Comparison of ENCODE assay signal across 17 cellular contexts in the genomic region with DNA sequence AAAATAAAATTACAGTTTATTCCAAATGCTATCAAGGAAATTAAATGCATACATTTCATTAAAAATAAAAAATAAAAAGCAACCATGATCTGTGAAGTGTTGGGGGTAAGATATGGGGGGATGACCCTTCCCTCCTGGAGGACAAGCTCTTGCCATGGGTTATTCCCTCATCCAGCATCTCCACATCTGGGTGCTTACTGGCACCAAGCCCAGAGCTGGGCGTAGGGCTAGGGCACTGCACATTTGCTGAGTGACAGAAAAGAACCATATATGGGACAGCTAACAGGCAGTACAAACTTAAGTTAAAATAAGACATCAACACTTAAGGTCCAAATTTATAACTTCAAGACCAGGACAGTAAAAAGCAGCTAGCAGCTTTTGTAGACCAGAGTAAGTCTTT. TPM values are rescaled to one million over a fixed set of nuclear protein-coding genes. Genes with fewer than 3 reads are reported as not detected.
DNase-seq lines count a peak whose midpoint lies in the region; ATAC-seq, FAIRE-seq and TF ChIP-seq lines count a peak whose summit lies in the region.
"Had no signal": no experiment of that assay in that cellular context is flagged by ENCODE, and none has a peak within 500 bp of the region (broad histone marks: within the 10 kb centered on the region; RNA-seq: fewer than 3 reads in every experiment).

No MANE protein-coding gene starts in this region.

- H3K27me3 Mint-ChIP-seq in endodermal cell (ENCODE audit: insufficient read depth) = no peaks in the 10 kb centered on the region
- H3K27me3 Mint-ChIP-seq: activated CD4-positive, alpha-beta T cell treated with anti-CD3 and anti-CD28 coated beads, Interleukin-2, amount 10 ng/mL, durations not matched to agents 24 days and 14 days; stimulated activated naive CD8-positive, alpha-beta T cell treated with anti-CD3 and anti-CD28 coated beads, Interleukin-15, Interleukin-2, amounts not matched to agents 100 ng/mL and 50 ng/mL, for 24 hours had no signal

- TF ChIP-seq EP300 in SK-N-SH (IDR thresholded peaks at IDR 0.05; ENCODE audit: borderline replicate concordance in 1 of 2, low read depth in 1 of 2, low read length in 1 of 2) (no peak), HepG2 (IDR thresholded peaks at IDR 0.05; ENCODE audit: low read depth in 2 of 2, low read length in 2 of 2) (no peak), HepG2 (CRISPR knock-in tag; IDR thresholded peaks at IDR 0.05; ENCODE audit: borderline replicate concordance) (no peak)

- no peaks in the 10 kb centered on the region for H3K36me3 Mint-ChIP-seq in endodermal cell (ENCODE audit: low read depth)

- no TSS peak for BruUV-seq in HepG2 (replicated peaks; lab: Mats Ljungman, UMichigan)

- intact Hi-C loops in colonic mucosa (cut with DNase I) = no loop called here
- intact Hi-C loops in HepG2 (cut with micrococcal nuclease; ENCODE audit: unreplicated experiment) = no loop called here
- intact Hi-C loops in tibial artery (cut with DNase I; ENCODE audit: low total_unique reads) = no loop called here

- TF ChIP-seq POLR2A in HepG2 (IDR thresholded peaks at IDR 0.05; ENCODE audit: insufficient read depth in 1 of 2, low read depth in 2 of 2, low read length in 2 of 2) = no peak

- POLR2A ChIA-PET in SK-N-SH (lab: Yijun Ruan, JAX) = interaction anchor here (1.3 kb wide), 1 partner anchor 10 kb away, joined by 3 read pairs; a partner anchor contains a TSS
- POLR2A ChIA-PET in HepG2 (lab: Yijun Ruan, JAX) = interaction anchor here (1.3 to 2.7 kb wide), 2 partner anchors 9 to 12 kb away, joined by 5 to 19 read pairs; a partner anchor contains a TSS

- H3K4me1 ChIP-seq in SK-N-SH (ENCODE audit: control insufficient read depth in 1 of 2, insufficient read depth in 2 of 2, low read depth in 1 of 2, low read length in 1 of 2) (peaks cover 4 to 17% of the 10 kb centered on the region in 2 experiments; a peak in 2 of 4 replicates), colonic mucosa (peaks cover 30% of the 10 kb centered on the region), HepG2 (ENCODE audit: insufficient read depth, low read length) (peaks cover 42% of the 10 kb centered on the region), tibial artery (peaks cover 0 to 100% (median 80%) of the 10 kb centered on the region in 4 donors), endodermal cell (ENCODE audit: control insufficient read depth, insufficient read depth, low read length) (no peaks in the 10 kb centered on the region)

- in situ Hi-C loops in HepG2 (cut with HindIII; ENCODE audit: extremely low pct_ligation_motif_present, low pct_unique_long_range_greater_than_20kb) = no loop called here

- H3K4me1 Mint-ChIP-seq in endodermal cell = peaks cover 51% of the 10 kb centered on the region

- no peak for TF ChIP-seq RAD21 in SK-N-SH (IDR thresholded peaks at IDR 0.05; ENCODE audit: low read length)
- no peak for TF ChIP-seq RAD21 in HepG2 (CRISPR knock-in tag; IDR thresholded peaks at IDR 0.05)

- DNase-seq in SK-N-SH (peak; percentile 61), colonic mucosa (peak; percentile 79), HepG2 (ENCODE audit: low spot score) (no peak), tibial artery (peak; percentile 45 to 85), HCEC 1CT (no peak), endodermal cell (no peak), MV-4-11 (lab: John Stamatoyannopoulos, UW) (no peak)
- DNase-seq: activated CD4-positive, alpha-beta T cell treated with anti-CD3 and anti-CD28 coated beads, Interleukin-2, amount 10 ng/mL, durations not matched to agents 24 days and 14 days; activated CD8-positive, alpha-beta memory T cell treated with anti-CD3 and anti-CD28 coated beads, Interleukin-2, amount 50 U/mL, for 4 hours; activated naive CD4-positive, alpha-beta T cell treated with Interleukin-2 at 50 U/mL for 16 hours; CD8-positive, alpha-beta T cell; dermis blood vessel endothelial cell; NCI-H187 treated with DMSO at 0.1 percent for 48 hours; NCI-H524 treated with DMSO at 0.1 percent for 48 hours; stimulated activated CD4-positive, alpha-beta T cell treated with anti-CD3 and anti-CD28 coated beads, Interleukin-15, amount 100 ng/mL, for 24 hours had no signal

- no peak overlapping the region for H3K4me2 ChIP-seq in SK-N-SH
- H3K4me2 ChIP-seq in HepG2 (ENCODE audit: low read depth, low read length) = peak overlapping the region; percentile 68; the same call in 1 of the 2 replicates

- no peak overlapping the region for H3K4me3 ChIP-seq in SK-N-SH (ENCODE audit: low read depth in 2 of 2, low read length in 1 of 2)
- no peak overlapping the region for H3K4me3 ChIP-seq in colonic mucosa
- no peak overlapping the region; a peak in 1 of 6 replicates for H3K4me3 ChIP-seq in HepG2 (replicated peaks in 1 of 3; ENCODE audit: insufficient read depth in 1 of 3, low read depth in 2 of 3, low read length in 3 of 3)
- no peak overlapping the region for H3K4me3 ChIP-seq in tibial artery
- no peak overlapping the region for H3K4me3 ChIP-seq in endodermal cell (ENCODE audit: low read length)

- H3K27ac Mint-ChIP-seq in endodermal cell = no peak overlapping the region
- H3K27ac Mint-ChIP-seq: activated CD4-positive, alpha-beta T cell treated with anti-CD3 and anti-CD28 coated beads, Interleukin-2, amount 10 ng/mL, durations not matched to agents 24 days and 14 days; CD8-positive, alpha-beta T cell; stimulated activated naive CD8-positive, alpha-beta T cell treated with anti-CD3 and anti-CD28 coated beads, Interleukin-15, Interleukin-2, amounts not matched to agents 100 ng/mL and 50 ng/mL, for 24 hours had no signal

- H3K9me2 ChIP-seq in SK-N-SH = no peaks in the 10 kb centered on the region

- no peak overlapping the region for H2AFZ ChIP-seq in SK-N-SH (ENCODE audit: low read depth)
- no peak overlapping the region for H2AFZ ChIP-seq in HepG2 (ENCODE audit: low read length)

- no peak overlapping the region for H3K9ac ChIP-seq in SK-N-SH
- H3K9ac ChIP-seq in colonic mucosa (ENCODE audit: low read depth in 2 of 2, low read length in 2 of 2) = no peak overlapping the region
- H3K9ac ChIP-seq in HepG2 (ENCODE audit: insufficient read depth, low read depth, low read length) = no peak overlapping the region
- no peak overlapping the region for H3K9ac ChIP-seq in endodermal cell (ENCODE audit: extremely low read depth, low read length, poor library complexity, severe bottlenecking)

- WGBS in SK-N-SH (ENCODE audit: low lambda C conversion rate) = 85% methylated on average over 1 of the region's 1 CpG
- WGBS in HepG2 (ENCODE audit: low lambda C conversion rate) = 94% methylated on average over 1 of the region's 1 CpG
- 100% methylated on average over 1 of the region's 1 CpG; no CpG with 5 or more reads in 1 of the 2 experiments for WGBS in endodermal cell (ENCODE audit: insufficient coverage in 1 of 2, insufficient read length in 1 of 2), 2 experiments

- H3K9me3 ChIP-seq in SK-N-SH = no peaks in the 10 kb centered on the region
- H3K9me3 ChIP-seq in colonic mucosa = no peaks in the 10 kb centered on the region
- no peaks in the 10 kb centered on the region for H3K9me3 ChIP-seq in HepG2 (ENCODE audit: low read length)
- H3K9me3 ChIP-seq in tibial artery = no peaks in the 10 kb centered on the region
- H3K9me3 ChIP-seq in endodermal cell (ENCODE audit: control insufficient read depth, low read length) = no peaks in the 10 kb centered on the region

- H3K9me3 Mint-ChIP-seq in endodermal cell = no peaks in the 10 kb centered on the region
- H3K9me3 Mint-ChIP-seq: activated CD4-positive, alpha-beta T cell treated with anti-CD3 and anti-CD28 coated beads, Interleukin-2, amount 10 ng/mL, durations not matched to agents 24 days and 14 days; CD8-positive, alpha-beta T cell; stimulated activated naive CD8-positive, alpha-beta T cell treated with anti-CD3 and anti-CD28 coated beads, Interleukin-15, Interleukin-2, amounts not matched to agents 100 ng/mL and 50 ng/mL, for 24 hours had no signal

- TF ChIP-seq CTCF in SK-N-SH (IDR thresholded peaks at IDR 0.05) (no peak), colonic mucosa (IDR thresholded peaks at IDR 0.05) (no peak), HepG2 (CRISPR knock-in tag; IDR thresholded peaks at IDR 0.05) (no peak), tibial artery (IDR thresholded peaks at IDR 0.05) (no peak), endodermal cell (conservative IDR thresholded peaks at IDR 0.05) (no peak)

- H3K27me3 ChIP-seq in SK-N-SH (ENCODE audit: insufficient read depth) (no peaks in the 10 kb centered on the region), colonic mucosa (no peaks in the 10 kb centered on the region), HepG2 (ENCODE audit: control insufficient read depth in 1 of 2, insufficient read depth in 2 of 2, low read length in 2 of 2) (no peaks in the 10 kb centered on the region), tibial artery (no peaks in the 10 kb centered on the region), endodermal cell (ENCODE audit: control insufficient read depth, insufficient read depth, low read length, poor library complexity, severe bottlenecking) (no peaks in the 10 kb centered on the region)

- no peaks in the 10 kb centered on the region for H3F3A ChIP-seq in SK-N-SH (replicated peaks; ENCODE audit: insufficient read depth)

- ATAC-seq in SK-N-SH treated with all-trans-retinoic acid at 6 μM for 48 hours (no peak), HepG2 (no peak)
- ATAC-seq: CD8-positive, alpha-beta T cell had no signal

- H3K79me2 ChIP-seq in SK-N-SH (ENCODE audit: insufficient read depth) (peaks cover 91% of the 10 kb centered on the region), HepG2 (ENCODE audit: insufficient read depth, low read length) (peaks cover 85% of the 10 kb centered on the region)

- no peak overlapping the region; a peak in 1 of 4 replicates for H3K27ac ChIP-seq in SK-N-SH (ENCODE audit: low read depth in 2 of 2, low read length in 1 of 2)
- H3K27ac ChIP-seq in colonic mucosa = peak overlapping the region; percentile 65
- H3K27ac ChIP-seq in HepG2 (ENCODE audit: extremely low read length, insufficient read depth, low read length) = peak overlapping the region; percentile 67
- H3K27ac ChIP-seq in tibial artery = peak overlapping the region; percentile 73 to 76
- no peak overlapping the region for H3K27ac ChIP-seq in endodermal cell (ENCODE audit: low read depth, low read length)

- peaks cover 85% of the 10 kb centered on the region for H4K20me1 ChIP-seq in SK-N-SH (ENCODE audit: insufficient read depth)
- peaks cover 30% of the 10 kb centered on the region for H4K20me1 ChIP-seq in HepG2 (ENCODE audit: insufficient read depth, low read length)

- CTCF ChIA-PET in SK-N-SH (lab: Yijun Ruan, JAX) (interaction anchor here (1.3 to 1.6 kb wide), 3 partner anchors 10 to 270 kb away, joined by 4 to 6 read pairs (median 6); a partner anchor contains a TSS), HepG2 (lab: Yijun Ruan, JAX; ENCODE audit: low intra/inter-chr PET ratio, low total read pairs) (no interaction called here)

- H3K36me3 ChIP-seq in SK-N-SH (replicated peaks in 1 of 2; ENCODE audit: control insufficient read depth in 1 of 2, insufficient read depth in 2 of 2, low read length in 1 of 2) (peaks cover 0 to 4% of the 10 kb centered on the region in 2 experiments), colonic mucosa (no peaks in the 10 kb centered on the region), HepG2 (replicated peaks in 1 of 2; ENCODE audit: control insufficient read depth in 1 of 2, insufficient read depth in 2 of 2, low read length in 2 of 2) (no peaks in the 10 kb centered on the region; a peak in 1 of 5 replicates), tibial artery (no peaks in the 10 kb centered on the region), endodermal cell (ENCODE audit: control insufficient read depth, insufficient read depth, low read length) (no peaks in the 10 kb centered on the region)

- FAIRE-seq in HepG2 (lab: Jason Lieb, UNC) = no peak

- H3K4me3 Mint-ChIP-seq in endodermal cell = no peak overlapping the region
- H3K4me3 Mint-ChIP-seq: activated CD4-positive, alpha-beta T cell treated with anti-CD3 and anti-CD28 coated beads, Interleukin-2, amount 10 ng/mL, durations not matched to agents 24 days and 14 days; CD8-positive, alpha-beta T cell; stimulated activated naive CD8-positive, alpha-beta T cell treated with anti-CD3 and anti-CD28 coated beads, Interleukin-15, Interleukin-2, amounts not matched to agents 100 ng/mL and 50 ng/mL, for 24 hours had no signal

RNA-seq across cellular contexts. Expression of a gene that starts 10.2 kb away (rescaled TPM):
- polyA plus RNA-seq in SK-N-SH (2012; rRNA removed) (10.8 and 12.7 TPM in 2 replicates), HepG2 (2011; rRNA removed) (15.4 and 17.9 TPM in 2 replicates)
- polyA plus RNA-seq in SK-N-SH (2012; cell fraction: cytosol; rRNA removed) = 13.4 and 14.1 TPM in 2 replicates
- 4.9 and 9.8 TPM in 2 replicates for polyA plus RNA-seq in SK-N-SH (2012; cell fraction: nucleus; rRNA removed)
- total RNA-seq in colonic mucosa (10 to 100 TPM; 65.8 to 91.0 TPM), HepG2 (2016; rRNA removed; fragmentation: Illumina TruSeq; extraction: Trizol) (18.3 and 34.1 TPM in 2 replicates), endodermal cell (10 to 100 TPM; 29.3 to 30.4 TPM)
- total RNA-seq in HepG2 (2016; cell fraction: cytosol; rRNA removed; fragmentation: Illumina TruSeq; extraction: Trizol; ENCODE audit: low read depth) = 4.9 and 5.1 TPM in 2 replicates
- total RNA-seq in HepG2 (2016; cell fraction: insoluble cytoplasmic fraction; rRNA removed; fragmentation: Illumina TruSeq; extraction: Trizol) = 17.2 and 31.8 TPM in 2 replicates
- 24.4 and 29.6 TPM in 2 replicates for total RNA-seq in HepG2 (2016; cell fraction: membrane; rRNA removed; fragmentation: Illumina TruSeq; extraction: Trizol)
- total RNA-seq in HepG2 (2016; cell fraction: nucleus; rRNA removed; fragmentation: Illumina TruSeq; extraction: Trizol) = 22.7 and 23.4 TPM in 2 replicates
- polyA plus RNA-seq in HepG2 (2011; cell fraction: cytosol; rRNA removed) = 12.4 and 14.6 TPM in 2 replicates
- polyA plus RNA-seq in HepG2 (2011; cell fraction: nucleus; rRNA removed) = 6.3 and 7.6 TPM in 2 replicates
- 15.0 and 16.0 TPM in 2 replicates for polyA plus RNA-seq in HepG2 (2012)
- polyA plus RNA-seq in HepG2 (2016; cell fraction: cytosol; fragmentation: Illumina TruSeq; extraction: Trizol; ENCODE audit: low read depth) = 4.1 and 4.6 TPM in 2 replicates
- 30.5 and 32.8 TPM in 2 replicates for polyA plus RNA-seq in HepG2 (2016; cell fraction: insoluble cytoplasmic fraction; fragmentation: Illumina TruSeq; extraction: Trizol; ENCODE audit: low read depth)
- 14.5 and 19.3 TPM in 2 replicates for polyA plus RNA-seq in HepG2 (2016; cell fraction: membrane; fragmentation: Illumina TruSeq; extraction: Trizol; ENCODE audit: low read depth)
- 17.8 and 18.7 TPM in 2 replicates for polyA plus RNA-seq in HepG2 (2016; cell fraction: nucleus; fragmentation: Illumina TruSeq; extraction: Trizol; ENCODE audit: insufficient read depth, low read depth)
- 30.5 and 36.4 TPM in 2 replicates for polyA minus RNA-seq in HepG2 (2011; rRNA and poly(A)+ RNA removed; ENCODE audit: low replicate concordance)
- 29.7 and 30.0 TPM in 2 replicates for polyA minus RNA-seq in HepG2 (2011; cell fraction: cytosol; rRNA and poly(A)+ RNA removed)
- 26.0 and 32.1 TPM in 2 replicates for polyA minus RNA-seq in HepG2 (2011; cell fraction: nucleus; rRNA and poly(A)+ RNA removed)
- polyA plus RNA-seq in endodermal cell (2013, experiment 1 of 2) = 28.3 TPM
- 27.9 TPM for polyA plus RNA-seq in endodermal cell (2013, experiment 2 of 2)

Comparison
In these comparisons a context has a peak if more than half of its experiments do, and no peak if none do; other contexts are left out.
1. DNase-seq: peak in SK-N-SH (single experiment), colonic mucosa (single experiment) and tibial artery (2 of 2); none in HepG2 (single experiment), HCEC 1CT (single experiment), endodermal cell (single experiment) and MV-4-11 (single experiment).
2. H3K27ac ChIP-seq: peak in colonic mucosa (single experiment), HepG2 (single experiment) and tibial artery (2 of 2); none in SK-N-SH (0 of 2) and endodermal cell (single experiment).